Comparison of ENCODE assay signal across 8 cellular contexts in the genomic region with DNA sequence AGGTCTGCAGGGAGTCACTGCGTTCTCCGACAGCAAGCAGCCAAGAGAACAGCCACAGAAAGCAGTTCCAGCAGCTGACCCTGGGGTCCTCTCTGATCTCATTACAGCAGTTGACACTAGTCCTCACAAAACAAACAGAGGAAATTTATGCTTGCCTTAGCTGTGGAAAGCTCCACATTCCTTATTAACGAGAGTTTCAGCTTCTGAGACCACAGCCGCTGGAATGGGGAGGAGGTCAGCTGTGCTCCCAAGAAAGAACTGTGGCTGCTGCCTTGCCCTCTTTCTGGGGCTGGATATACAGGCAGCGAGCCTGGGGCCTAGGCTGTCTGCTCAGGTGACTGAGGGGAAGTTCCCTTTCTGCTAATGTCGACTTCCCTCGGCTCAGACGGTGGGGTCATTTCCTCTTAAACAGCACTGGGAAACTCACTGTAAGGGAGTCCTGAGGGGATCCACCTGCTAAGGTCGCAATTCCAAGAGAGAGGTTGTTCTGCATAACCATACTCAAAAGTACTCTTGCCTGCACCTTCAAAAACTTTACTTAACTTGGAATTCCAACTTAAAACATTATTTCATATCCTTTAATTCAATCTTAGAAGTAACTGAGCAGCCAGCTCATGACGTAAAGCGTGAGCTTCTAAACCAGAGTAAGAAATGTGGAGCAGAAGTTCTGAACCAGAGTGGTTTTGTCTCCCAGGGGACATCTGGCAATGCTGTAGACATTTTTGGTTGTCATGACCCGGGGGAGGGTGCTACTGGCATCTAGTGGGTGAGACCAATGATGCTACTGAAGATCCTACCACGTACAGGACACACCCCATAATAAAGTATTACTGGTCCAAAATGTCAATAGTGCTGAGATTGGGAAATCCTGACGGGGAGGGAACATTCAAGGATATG.
DNase-seq lines count a peak whose midpoint lies in the region; ATAC-seq lines count a peak whose summit lies in the region.

No MANE protein-coding gene starts in this region.

- peaks cover 2% of the 10 kb centered on the region for H3K27me3 Mint-ChIP-seq in activated T-helper 1 cell treated with anti-CD3 and anti-CD28 coated beads, Interleukin-12 subunit alpha, Interleukin-12 subunit beta, Interleukin-2, Interleukin-4 antibody, amounts not matched to agents 30 ng/mL and 10 ng/mL and 1 ng/mL, durations not matched to agents 14 hours and 24 hours and 36 hours (ENCODE audit: insufficient read depth)

- no peak overlapping the region for H4K91ac ChIP-seq in mesenchymal stem cell (ENCODE audit: low read length)

- peaks cover 30% of the 10 kb centered on the region for H3K4me1 Mint-ChIP-seq in activated T-helper 1 cell treated with anti-CD3 and anti-CD28 coated beads, Interleukin-12 subunit alpha, Interleukin-12 subunit beta, Interleukin-2, Interleukin-4 antibody, amounts not matched to agents 30 ng/mL and 10 ng/mL and 1 ng/mL, durations not matched to agents 14 hours and 24 hours and 36 hours (ENCODE audit: low read depth)

- peaks cover 58% of the 10 kb centered on the region for H3K4me1 ChIP-seq in BLaER1
- peaks cover 12% of the 10 kb centered on the region for H3K4me1 ChIP-seq in mesenchymal stem cell (ENCODE audit: control insufficient read depth, insufficient read depth, low read depth, low read length)

- H4K20me1 ChIP-seq in BLaER1, result peaks cover 100% of the 10 kb centered on the region

- H3K9me3 ChIP-seq in BLaER1 (no peaks in the 10 kb centered on the region), mesenchymal stem cell (ENCODE audit: control insufficient read depth, low read length) (no peaks in the 10 kb centered on the region)

- in situ Hi-C loops in G401 (cut with HindIII; ENCODE audit: low sequenced_read_pairs), result no loop called here

- H4K8ac ChIP-seq in mesenchymal stem cell (ENCODE audit: low read length), result peak overlapping the region; percentile 5

- no peak overlapping the region for H3K18ac ChIP-seq in mesenchymal stem cell (ENCODE audit: low read depth in 1 of 2, low read length in 2 of 2)

- ATAC-seq in GM19438 (IDR thresholded peaks at IDR 0.05; ENCODE audit: low read depth, unreplicated experiment) (peak; percentile 48), HG03571 (IDR thresholded peaks at IDR 0.05; ENCODE audit: unreplicated experiment) (peak; percentile 52)

- H2BK120ac ChIP-seq in mesenchymal stem cell (ENCODE audit: low read depth, low read length), result no peak overlapping the region

- H2BK15ac ChIP-seq in mesenchymal stem cell (ENCODE audit: low read depth, poor library complexity, severe bottlenecking), result no peak overlapping the region

- intact Hi-C loops in activated T-helper 1 cell treated with anti-CD3 and anti-CD28 coated beads, Interleukin-12 subunit alpha, Interleukin-12 subunit beta, Interleukin-2, Interleukin-4 antibody, amounts not matched to agents 30 ng/mL and 10 ng/mL and 1 ng/mL, durations not matched to agents 14 hours and 24 hours and 36 hours (cut with micrococcal nuclease), result no loop called here

- H3K14ac ChIP-seq in mesenchymal stem cell (ENCODE audit: low read length in 2 of 2), result no peak overlapping the region

- H2AFZ ChIP-seq in mesenchymal stem cell (ENCODE audit: low read depth, low read length), result no peak overlapping the region

- H3K27ac Mint-ChIP-seq in activated T-helper 1 cell treated with anti-CD3 and anti-CD28 coated beads, Interleukin-12 subunit alpha, Interleukin-12 subunit beta, Interleukin-2, Interleukin-4 antibody, amounts not matched to agents 30 ng/mL and 10 ng/mL and 1 ng/mL, durations not matched to agents 14 hours and 24 hours and 36 hours, result peak overlapping the region; percentile 53

- H3K27me3 ChIP-seq in BLaER1, result no peaks in the 10 kb centered on the region
- no peaks in the 10 kb centered on the region for H3K27me3 ChIP-seq in mesenchymal stem cell (ENCODE audit: control insufficient read depth in 1 of 2, insufficient read depth in 1 of 2, low read length in 2 of 2)

- H3K9ac ChIP-seq in BLaER1 (no peak overlapping the region), mesenchymal stem cell (ENCODE audit: low read length) (no peak overlapping the region)

- peaks cover 19% of the 10 kb centered on the region for H3K36me3 Mint-ChIP-seq in activated T-helper 1 cell treated with anti-CD3 and anti-CD28 coated beads, Interleukin-12 subunit alpha, Interleukin-12 subunit beta, Interleukin-2, Interleukin-4 antibody, amounts not matched to agents 30 ng/mL and 10 ng/mL and 1 ng/mL, durations not matched to agents 14 hours and 24 hours and 36 hours (ENCODE audit: low read depth)

- H3K9me3 Mint-ChIP-seq in activated T-helper 1 cell treated with anti-CD3 and anti-CD28 coated beads, Interleukin-12 subunit alpha, Interleukin-12 subunit beta, Interleukin-2, Interleukin-4 antibody, amounts not matched to agents 30 ng/mL and 10 ng/mL and 1 ng/mL, durations not matched to agents 14 hours and 24 hours and 36 hours, result no peaks in the 10 kb centered on the region

- peak overlapping the region; percentile 21 for H3K4me3 Mint-ChIP-seq in activated T-helper 1 cell treated with anti-CD3 and anti-CD28 coated beads, Interleukin-12 subunit alpha, Interleukin-12 subunit beta, Interleukin-2, Interleukin-4 antibody, amounts not matched to agents 30 ng/mL and 10 ng/mL and 1 ng/mL, durations not matched to agents 14 hours and 24 hours and 36 hours

- H3K36me3 ChIP-seq in BLaER1 (peaks cover 18% of the 10 kb centered on the region; the same call in 1 of the 2 replicates), mesenchymal stem cell (ENCODE audit: control insufficient read depth in 1 of 2, insufficient read depth in 2 of 2, low read depth in 1 of 2, low read length in 2 of 2) (no peaks in the 10 kb centered on the region)

- no peak for DNase-seq in activated T-helper 1 cell treated with anti-CD3 and anti-CD28 coated beads, Interleukin-12 subunit alpha, Interleukin-12 subunit beta, Interleukin-2, Interleukin-4 antibody, amounts not matched to agents 30 ng/mL and 10 ng/mL and 1 ng/mL, durations not matched to agents 14 hours and 24 hours and 36 hours (ENCODE audit: low spot score)
- peak; percentile 82 for DNase-seq in mesenchymal stem cell
- DNase-seq in hippocampal formation (lab: John Stamatoyannopoulos, UW), result no peak
- DNase-seq in G401 (ENCODE audit: low spot score), result no peak
- DNase-seq in KG1 (lab: John Stamatoyannopoulos, UW), result no peak

- H2AK5ac ChIP-seq in mesenchymal stem cell (ENCODE audit: low read length, severe bottlenecking), result peak overlapping the region; percentile 53

- H3K79me1 ChIP-seq in mesenchymal stem cell (replicated peaks; ENCODE audit: low read length, poor library complexity, severe bottlenecking), result no peaks in the 10 kb centered on the region

- peak overlapping the region; percentile 19 for H2BK5ac ChIP-seq in mesenchymal stem cell (ENCODE audit: low read depth, low read length, poor library complexity, severe bottlenecking)

- 40% methylated on average over 14 of the region's 14 CpGs for WGBS in mesenchymal stem cell

- peak overlapping the region in 1 of 2 experiments; percentile 2 for H3K4ac ChIP-seq in mesenchymal stem cell (ENCODE audit: low read depth in 1 of 2, low read length in 2 of 2)

- H2BK12ac ChIP-seq in mesenchymal stem cell (ENCODE audit: low read length in 2 of 2), result peak overlapping the region in 1 of 2 experiments; percentile 27

- H3K4me3 ChIP-seq in BLaER1, result no peak overlapping the region
- H3K4me3 ChIP-seq in mesenchymal stem cell (ENCODE audit: insufficient read depth in 1 of 2, low read depth in 1 of 2, low read length in 2 of 2), result no peak overlapping the region

- H3K4me2 ChIP-seq in BLaER1 (peak overlapping the region; percentile 71), mesenchymal stem cell (ENCODE audit: low read length, poor library complexity, severe bottlenecking) (no peak overlapping the region)

- H3K27ac ChIP-seq in BLaER1 (no peak overlapping the region), mesenchymal stem cell (ENCODE audit: low read length, poor library complexity, severe bottlenecking) (peak overlapping the region; percentile 76)

- H3K23ac ChIP-seq in mesenchymal stem cell (ENCODE audit: low read length in 2 of 2), result no peak overlapping the region
